Comparison of ENCODE assay signal across 8 cellular contexts in the genomic region with DNA sequence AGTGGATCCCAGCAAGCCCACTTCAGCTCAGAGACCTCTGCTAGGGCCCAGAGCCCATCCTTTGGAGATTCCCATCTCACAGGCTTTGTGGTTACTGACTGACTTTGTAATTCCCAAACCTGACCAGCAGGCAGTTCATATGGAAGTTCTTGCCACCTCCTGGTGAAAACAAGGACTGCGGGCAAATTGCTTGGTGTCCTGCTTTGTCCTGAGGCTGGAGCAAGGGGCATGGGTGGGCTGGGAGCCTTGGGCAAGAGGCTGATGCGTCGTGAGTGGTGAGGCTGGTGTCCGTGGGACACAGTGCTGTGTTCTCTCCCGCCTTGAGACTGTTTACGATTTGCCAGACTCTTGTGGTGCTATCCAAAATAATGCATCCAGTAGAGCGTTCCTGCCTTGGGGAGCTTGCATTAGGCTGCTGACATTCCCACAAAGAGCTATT.
A peak's percentile ranks its signal among the peaks of the same experiment; 100 is the strongest.
DNase-seq lines count a peak whose midpoint lies in the region; ATAC-seq and TF ChIP-seq lines count a peak whose summit lies in the region.

No MANE protein-coding gene starts in this region.

- DNase-seq in AG04450 (ENCODE audit: low read depth, low spot score) (no peak), HAP-1 (ENCODE audit: low spot score in 2 of 2) (peak; percentile 65 to 80), NCI-H748 treated with DMSO at 0.1 percent for 48 hours (lab: John Stamatoyannopoulos, UW) (peak; percentile 23), dermis microvascular lymphatic vessel endothelial cell (ENCODE audit: low read depth in 2 of 2) (peak; percentile 69 to 80)

- WGBS in mesodermal cell (ENCODE audit: insufficient coverage in 2 of 2), 2 experiments: 56 to 57% methylated on average over 6 of the region's 7 CpGs

- peak; percentile 92 for TF ChIP-seq CTCF in AG04450 (IDR thresholded peaks at IDR 0.05; ENCODE audit: low read depth, low read length)

- H3K4me1 ChIP-seq in HAP-1 (peaks cover 21% of the 10 kb centered on the region), mesodermal cell (ENCODE audit: control insufficient read depth, insufficient read depth, low read length, poor library complexity, severe bottlenecking) (peaks cover 62% of the 10 kb centered on the region)

- H3K27ac ChIP-seq in AG04450 (ENCODE audit: low read depth, low read length) (peak overlapping the region; percentile 98), mesodermal cell (ENCODE audit: low read depth, low read length, severe bottlenecking) (peak overlapping the region; percentile 99)

- CTCF ChIA-PET in AG04450 (lab: Charles Lee): interaction anchor here (0.6 to 7.1 kb wide), 40 partner anchors 8 to 182 kb away, joined by 3 to 91 read pairs (median 6); no protein-coding TSS in a partner anchor

- ATAC-seq in HG03108 (IDR thresholded peaks at IDR 0.05; ENCODE audit: unreplicated experiment): no peak
- no peak for ATAC-seq in GM19023 (IDR thresholded peaks at IDR 0.05; ENCODE audit: unreplicated experiment)
- no peak for ATAC-seq in HG03039 (IDR thresholded peaks at IDR 0.05; ENCODE audit: unreplicated experiment)

- H3K27me3 ChIP-seq in AG04450 (ENCODE audit: control insufficient read depth, insufficient read depth, low read length) (no peaks in the 10 kb centered on the region), HAP-1 (ENCODE audit: low read depth) (no peaks in the 10 kb centered on the region)

- in situ Hi-C loops in HAP-1 (cut with MboI; ENCODE audit: low sequenced_read_pairs): no loop called here

- H3K4me3 ChIP-seq in AG04450 (ENCODE audit: low read depth, low read length): no peak overlapping the region
- H3K4me3 ChIP-seq in HAP-1: no peak overlapping the region
- no peak overlapping the region for H3K4me3 ChIP-seq in mesodermal cell (ENCODE audit: extremely low read depth, insufficient read depth, low read length, poor library complexity, severe bottlenecking)

- H3K9me3 ChIP-seq in AG04450 (ENCODE audit: control insufficient read depth, insufficient read depth, low read length) (no peaks in the 10 kb centered on the region), HAP-1 (no peaks in the 10 kb centered on the region), mesodermal cell (ENCODE audit: control insufficient read depth, low read length) (no peaks in the 10 kb centered on the region)

- H3K36me3 ChIP-seq in HAP-1 (replicated peaks) (no peaks in the 10 kb centered on the region), mesodermal cell (ENCODE audit: control insufficient read depth, insufficient read depth, low read length) (no peaks in the 10 kb centered on the region)

- POLR2A ChIA-PET in AG04450 (lab: Yijun Ruan, JAX): interaction anchor here (2.3 to 4.2 kb wide), 8 partner anchors 13 to 128 kb away, joined by 15 to 45 read pairs (median 20); a partner anchor contains a TSS
